ENCODE assay signal across 10 cellular contexts in genomic region chr1:109252893-109253802, GRCh38. TPM values are rescaled to one million over a fixed set of nuclear protein-coding genes. Genes with fewer than 3 reads are reported as not detected.
DNase-seq lines count a peak whose midpoint lies in the region; ATAC-seq lines count a peak whose summit lies in the region.
"Had no signal": no experiment of that assay in that cellular context is flagged by ENCODE, and none has a peak within 500 bp of the region (broad histone marks: within the 10 kb centered on the region; RNA-seq: fewer than 3 reads in every experiment).

No MANE protein-coding gene starts in this region.

- no peak overlapping the region for H3K4me3 Mint-ChIP-seq in activated T-cell treated with anti-CD3 and anti-CD28 coated beads, Interleukin-2, amount 50 U/mL, for 24 hours

- H3K27ac Mint-ChIP-seq in activated T-cell treated with anti-CD3 and anti-CD28 coated beads, Interleukin-2, amount 50 U/mL, for 24 hours = no peak overlapping the region

- peaks cover 9% of the 10 kb centered on the region for H3K27me3 Mint-ChIP-seq in activated T-cell treated with anti-CD3 and anti-CD28 coated beads, Interleukin-2, amount 50 U/mL, for 24 hours

- ATAC-seq in left cardiac atrium (peak; percentile 78 to 83), GM19023 (IDR thresholded peaks at IDR 0.05; ENCODE audit: unreplicated experiment) (no peak)

- H3K36me3 ChIP-seq in SK-N-MC (ENCODE audit: insufficient read depth, low read length) = no peaks in the 10 kb centered on the region; the same call in 1 of the 2 replicates

- H3K4me1 Mint-ChIP-seq in activated T-cell treated with anti-CD3 and anti-CD28 coated beads, Interleukin-2, amount 50 U/mL, for 24 hours (ENCODE audit: low read depth) = peaks cover 4% of the 10 kb centered on the region

- DNase-seq in DMS 273 treated with DMSO at 0.1 percent for 48 hours (lab: John Stamatoyannopoulos, UW) = peak; percentile 62
- no peak for DNase-seq in SK-N-MC (ENCODE audit: low read depth, low spot score)
- DNase-seq in left cardiac atrium = peak; percentile 74
- peak; percentile 77 for DNase-seq in renal cortical epithelial cell (ENCODE audit: low read depth)
- no peak for DNase-seq in activated naive CD4-positive, alpha-beta T cell treated with Interleukin-2 at 50 U/mL for 16 hours
- no peak for DNase-seq in activated CD8-positive, alpha-beta memory T cell treated with anti-CD3 and anti-CD28 coated beads for 24 hours
- DNase-seq in activated T-cell treated with anti-CD3 and anti-CD28 coated beads, Interleukin-2, amount 50 U/mL, for 24 hours = no peak

- H3K27ac ChIP-seq in SK-N-MC = peak overlapping the region; percentile 73

- peak overlapping the region; percentile 80 for H3K9ac ChIP-seq in SK-N-MC (ENCODE audit: insufficient read length)

- no peaks in the 10 kb centered on the region for H3K9me3 ChIP-seq in SK-N-MC (ENCODE audit: low read depth, low read length)

- no peaks in the 10 kb centered on the region for H3K36me3 Mint-ChIP-seq in activated T-cell treated with anti-CD3 and anti-CD28 coated beads, Interleukin-2, amount 50 U/mL, for 24 hours (ENCODE audit: low read depth)

- H3K9me3 Mint-ChIP-seq in activated T-cell treated with anti-CD3 and anti-CD28 coated beads, Interleukin-2, amount 50 U/mL, for 24 hours = no peaks in the 10 kb centered on the region

- peak overlapping the region; percentile 72 for H3K4me3 ChIP-seq in SK-N-MC

- intact Hi-C loops in left cardiac atrium (cut with DNase I) = loop anchor here in 1 of 2 donors (5.0 kb wide), 1 partner anchor 46 kb away; no protein-coding TSS in a partner anchor

RNA-seq across cellular contexts. Expression of gene CELSR2, which starts 3.8 kb away (rescaled TPM):
- 10 to 100 TPM; 15.6 to 21.1 TPM for total RNA-seq in left cardiac atrium
- total RNA-seq in renal cortical epithelial cell = 8.5 and 75.9 TPM in 2 replicates

RNA-seq across cellular contexts. Expression of gene PSRC1, which starts 29.8 kb away (rescaled TPM):
- total RNA-seq in left cardiac atrium = 1 to 10 TPM; 2.3 to 2.5 TPM
- total RNA-seq in renal cortical epithelial cell = 1.5 and 2.1 TPM in 2 replicates

RNA-seq across cellular contexts. Expression of gene SARS1, which starts 39.4 kb away (rescaled TPM):
- 100 to 1,000 TPM; 109 to 141 TPM for total RNA-seq in left cardiac atrium
- total RNA-seq in renal cortical epithelial cell = 223 and 265 TPM in 2 replicates

RNA-seq across cellular contexts. Expression of gene MYBPHL, which starts 53.7 kb away (rescaled TPM):
- total RNA-seq in left cardiac atrium (100 to 1,000 TPM; 220 to 239 TPM), renal cortical epithelial cell (not detected in 2 replicates)
- total RNA-seq: endothelial cell of umbilical vein; T-helper 2 cell treated with Interferon-gamma antibody and Interleukin-4, amounts not matched to agents 100 ng/mL and 5 ng/mL, for 36 hours had no signal

Comparison
In these comparisons a context has a peak if more than half of its experiments do, and no peak if none do; other contexts are left out.
1. DNase-seq: peak in DMS 273 treated with DMSO at 0.1 percent for 48 hours (single experiment), left cardiac atrium (single experiment) and renal cortical epithelial cell (single experiment); none in SK-N-MC (single experiment), activated naive CD4-positive, alpha-beta T cell treated with Interleukin-2 at 50 U/mL for 16 hours (single experiment), activated CD8-positive, alpha-beta memory T cell treated with anti-CD3 and anti-CD28 coated beads for 24 hours (single experiment) and activated T-cell treated with anti-CD3 and anti-CD28 coated beads, Interleukin-2, amount 50 U/mL, for 24 hours (single experiment).